ENCODE assay signal across 8 cellular contexts in the genomic region with DNA sequence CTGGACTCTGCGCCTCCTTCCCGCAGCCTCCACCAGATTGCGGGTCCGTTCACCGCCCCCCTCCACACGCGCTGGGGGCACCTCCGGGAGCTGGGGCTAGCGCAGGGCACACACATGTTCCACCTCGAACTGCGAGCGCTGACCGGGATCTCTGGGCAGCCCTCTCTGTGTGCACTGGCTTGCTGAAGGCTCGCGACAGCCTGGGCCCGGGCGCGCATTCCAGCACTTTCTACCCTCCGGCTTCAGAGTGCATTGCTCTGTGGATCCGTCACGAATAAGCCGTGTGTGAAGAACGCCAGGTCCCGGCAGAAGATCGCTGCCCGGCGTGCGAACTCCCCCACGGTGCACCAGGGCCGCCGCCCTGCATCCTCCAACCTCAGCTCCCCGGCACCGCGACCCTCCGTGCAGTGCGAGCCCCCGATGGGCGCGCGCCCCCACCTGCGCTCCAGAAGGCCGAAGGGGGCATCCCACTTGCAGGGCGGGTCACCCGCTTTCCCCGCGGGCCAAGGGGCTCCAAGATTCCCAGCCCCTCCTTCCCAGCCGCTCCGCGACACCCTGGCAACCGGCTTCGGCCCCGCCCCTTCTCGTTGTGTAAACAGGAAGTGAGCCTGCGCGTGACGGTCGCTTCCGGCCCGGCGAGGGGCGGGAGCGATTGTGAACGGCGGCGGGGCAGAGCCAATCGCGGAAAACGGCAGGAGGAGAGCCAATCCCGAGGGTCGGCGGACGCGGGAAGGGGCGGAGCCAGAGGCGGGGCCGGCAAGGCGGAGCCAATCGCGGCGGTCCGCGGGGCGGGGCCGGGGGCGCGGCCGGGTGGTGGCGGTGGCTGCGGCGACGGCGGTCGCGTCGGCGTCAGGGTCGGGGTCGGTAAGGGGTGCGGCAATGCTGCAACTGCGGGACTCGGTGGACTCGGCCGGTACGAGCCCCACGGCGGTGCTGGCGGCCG. TPM values are rescaled to one million over a fixed set of nuclear protein-coding genes. Genes with fewer than 3 reads are reported as not detected.
DNase-seq lines count a peak whose midpoint lies in the region; ATAC-seq and TF ChIP-seq lines count a peak whose summit lies in the region.

TSS of gene TPRG1L (plus strand) at position 822 of the 943 bp plus-strand sequence. CDS start at position 880, 58 bp downstream.

- no peaks in the 10 kb centered on the region for H4K20me1 ChIP-seq in PC-3 (ENCODE audit: low read length)

- H3K36me3 Mint-ChIP-seq in IgD-negative memory B cell = peaks cover 1% of the 10 kb centered on the region

- no peak for TF ChIP-seq CTCF in PC-3 (conservative IDR thresholded peaks at IDR 0.05; ENCODE audit: low read depth, low read length)
- TF ChIP-seq CTCF in epithelial cell of esophagus (IDR thresholded peaks at IDR 0.05; ENCODE audit: insufficient read depth, low read depth, low read length, missing control alignments) = no peak

- H3F3A ChIP-seq in PC-3 (ENCODE audit: low read length, unreplicated experiment) = no peaks in the 10 kb centered on the region

- BruUV-seq in PC-3 (replicated peaks; lab: Mats Ljungman, UMichigan) = TSS peak; percentile 48

- no peaks in the 10 kb centered on the region for H3K9me3 ChIP-seq in PC-3 (ENCODE audit: low read length)

- H2AFZ ChIP-seq in PC-3 (ENCODE audit: low read length) = peak within 1 kb of the TSS; percentile 95

- peaks cover 17% of the 10 kb centered on the region for H3K4me1 ChIP-seq in PC-3 (ENCODE audit: insufficient read depth, low read length)

- H3K4me3 Mint-ChIP-seq in IgD-negative memory B cell = peak within 1 kb of the TSS; percentile 93 to 99 (median 94)

- no peak within 1 kb of the TSS for H3K27ac ChIP-seq in PC-3 (ENCODE audit: low read length)

- peak within 1 kb of the TSS; percentile 86 to 95 (median 93) for H3K27ac Mint-ChIP-seq in IgD-negative memory B cell

- H3K4me1 Mint-ChIP-seq in IgD-negative memory B cell = peaks cover 23 to 26% (median 26%) of the 10 kb centered on the region in 3 donors

- no peaks in the 10 kb centered on the region for H3K9me2 ChIP-seq in PC-3 (replicated peaks; ENCODE audit: low read length)

- POLR2A ChIA-PET in PC-3 (lab: Charles Lee; ENCODE audit: unreplicated experiment) = no interaction called here

- peak within 1 kb of the TSS; percentile 70 for H3K9ac ChIP-seq in PC-3 (ENCODE audit: low read length)

- H3K4me3 ChIP-seq in PC-3 (ENCODE audit: low read length) (peak within 1 kb of the TSS; percentile 91), epithelial cell of esophagus (ENCODE audit: low read length) (peak within 1 kb of the TSS; percentile 79)

- no peaks in the 10 kb centered on the region for H3K27me3 Mint-ChIP-seq in IgD-negative memory B cell

- DNase-seq in DMS114 treated with DMSO at 0.1 percent for 48 hours (lab: John Stamatoyannopoulos, UW; ENCODE audit: unreplicated experiment) (peak; percentile 90), PC-3 (peak; percentile 99), activated T-cell treated with anti-CD3 and anti-CD28 coated beads for 48 hours (ENCODE audit: low read depth) (peak; percentile 98), epithelial cell of esophagus (ENCODE audit: low read depth) (peak; percentile 97), mucosa of gallbladder (ENCODE audit: low spot score) (peak; percentile 98)
- peak; percentile 96 for DNase-seq in stimulated activated CD8-positive, alpha-beta memory T cell treated with anti-CD3 and anti-CD28 coated beads, Interleukin-4, amount 100 ng/mL, for 24 hours (ENCODE audit: low read depth)

- ATAC-seq in GM21576 (IDR thresholded peaks at IDR 0.05; ENCODE audit: unreplicated experiment) (peak; percentile 90), PC-3 (peak; percentile 86)

- CTCF ChIA-PET in PC-3 (lab: Charles Lee) = no interaction called here

- H3K4me2 ChIP-seq in PC-3 (ENCODE audit: low read length) = peak within 1 kb of the TSS; percentile 96

- no peaks in the 10 kb centered on the region for H3K27me3 ChIP-seq in PC-3 (ENCODE audit: low read length)

- intact Hi-C loops in PC-3 (cut with micrococcal nuclease) = loop anchor here (5.0 kb wide), 1 partner anchor 98 kb away; no protein-coding TSS in a partner anchor

- H3K36me3 ChIP-seq in PC-3 (ENCODE audit: low read depth, low read length) = peaks cover 20% of the 10 kb centered on the region; the same call in 1 of the 2 replicates

- peaks cover 9% of the 10 kb centered on the region; the same call in 1 of the 2 replicates for H3K79me2 ChIP-seq in PC-3 (ENCODE audit: low read length)

- no peaks in the 10 kb centered on the region for H3K9me3 Mint-ChIP-seq in IgD-negative memory B cell

RNA-seq across cellular contexts. Expression of gene TPRG1L, which starts in this region (rescaled TPM):
- 37.8 TPM for polyA plus RNA-seq in IgD-negative memory B cell
- total RNA-seq in PC-3 (2014; rRNA removed) (32.0 and 44.5 TPM in 2 replicates), mucosa of gallbladder (96.5 TPM)
